Comparison of ENCODE assay signal across 25 cellular contexts in genomic region chr5:68455216-68455615, GRCh38.
"Had no signal": no experiment of that assay in that cellular context is flagged by ENCODE, and none has a peak within 500 bp of the region (broad histone marks: within the 10 kb centered on the region; RNA-seq: fewer than 3 reads in every experiment).

No MANE protein-coding gene starts in this region.

- H3K4me3 ChIP-seq: body of pancreas, left lung, lung, prostate gland, right atrium auricular region, stomach, suprapubic skin, tibial nerve had no signal

- H3K36me3 ChIP-seq: left lung, prostate gland, right atrium auricular region, stomach, suprapubic skin, tibial nerve had no signal

- H3K27ac ChIP-seq: left lung, prostate gland, right atrium auricular region, suprapubic skin, tibial nerve had no signal

- DNase-seq: activated CD4-positive, alpha-beta memory T cell treated with anti-CD3 and anti-CD28 coated beads for 36 hours; activated CD4-positive, alpha-beta T cell treated with anti-CD3 and anti-CD28 coated beads for 48 hours; activated CD4-positive, CD25-positive, alpha-beta regulatory T cell; activated naive CD4-positive, alpha-beta T cell treated with Interleukin-2 at 50 U/mL for 16 hours; activated naive CD8-positive, alpha-beta T cell treated with anti-CD3 and anti-CD28 coated beads, Interleukin-2, amount 10 ng/mL, durations not matched to agents 7 days and 5 days; activated T-cell treated with anti-CD3 and anti-CD28 coated beads, Interleukin-2, amount 50 U/mL, for 48 hours; amygdala; body of pancreas; caudate nucleus; effector CD8-positive, alpha-beta T cell; glutamatergic neuron; hippocampal formation; kidney glomerular epithelial cell; left lung; naive thymus-derived CD8-positive, alpha-beta T cell; stomach; T1000 had no signal

- H3K9me3 ChIP-seq: body of pancreas, left lung, prostate gland, right atrium auricular region, stomach, suprapubic skin had no signal

- H3K4me1 ChIP-seq: prostate gland had no signal

- H3K27me3 ChIP-seq: body of pancreas, left lung, right atrium auricular region, stomach, suprapubic skin, tibial nerve had no signal

- ATAC-seq: body of pancreas; esophagus mucosa; left lung; naive thymus-derived CD8-positive, alpha-beta T cell; stimulated activated memory B cell treated with anti-CD40 and anti-IgM and Interleukin-4, amounts not matched to agents 10 μg/mL and 1 μg/mL and 100 μg/mL, for 72 hours had no signal

- FAIRE-seq: frontal cortex had no signal
